Comparison of ENCODE assay signal across 8 cellular contexts in genomic region chr12:53097207-53097563, GRCh38. TPM values are rescaled to one million over a fixed set of nuclear protein-coding genes. Genes with fewer than 3 reads are reported as not detected.
DNase-seq lines count a peak whose midpoint lies in the region; ATAC-seq and TF ChIP-seq lines count a peak whose summit lies in the region.

No MANE protein-coding gene starts in this region.

- intact Hi-C loops in breast epithelium (cut with DNase I; ENCODE audit: low total_unique reads) (no loop called here), left lung (cut with DNase I) (no loop called here), tibial artery (cut with DNase I; ENCODE audit: low total_unique reads) (no loop called here)

- H3K36me3 ChIP-seq in HUES6 (ENCODE audit: control insufficient read depth, insufficient read depth, low read length) (no peaks in the 10 kb centered on the region), breast epithelium (no peaks in the 10 kb centered on the region), left lung (no peaks in the 10 kb centered on the region), tibial artery (peaks cover 18 to 19% (median 19%) of the 10 kb centered on the region in 3 donors)

- H3K9me3 ChIP-seq in HUES6 (ENCODE audit: control insufficient read depth, insufficient read depth, low read depth, low read length): no peaks in the 10 kb centered on the region
- no peaks in the 10 kb centered on the region for H3K9me3 ChIP-seq in breast epithelium
- H3K9me3 ChIP-seq in left lung: no peaks in the 10 kb centered on the region
- H3K9me3 ChIP-seq in tibial artery: no peaks in the 10 kb centered on the region

- H3K4me3 ChIP-seq in AG09309 (ENCODE audit: control insufficient read depth, low read depth, low read length) (peak overlapping the region; percentile 76), HUES6 (ENCODE audit: low read depth, low read length) (peak overlapping the region; percentile 95), breast epithelium (peak overlapping the region; percentile 57 to 89 (median 69)), left lung (peak overlapping the region; percentile 41 to 49), tibial artery (peak overlapping the region; percentile 80 to 83)

- ATAC-seq in left lung (peak; percentile 20), GM19395 (IDR thresholded peaks at IDR 0.05; ENCODE audit: unreplicated experiment) (no peak), HG02610 (IDR thresholded peaks at IDR 0.05; ENCODE audit: unreplicated experiment) (no peak), GM18517 (IDR thresholded peaks at IDR 0.05; ENCODE audit: unreplicated experiment) (no peak)

- H3K4me1 ChIP-seq in HUES6 (ENCODE audit: control insufficient read depth, insufficient read depth, low read length) (peaks cover 20% of the 10 kb centered on the region), breast epithelium (peaks cover 0 to 6% of the 10 kb centered on the region in 2 donors), left lung (peaks cover 11 to 46% of the 10 kb centered on the region in 2 donors), tibial artery (peaks cover 0 to 50% (median 25%) of the 10 kb centered on the region in 4 donors)

- DNase-seq in AG09309 (ENCODE audit: low read depth): no peak
- DNase-seq in breast epithelium (ENCODE audit: low spot score in 2 of 2): no peak
- DNase-seq in left lung: no peak
- DNase-seq in tibial artery: peak in 1 of 2 donors; percentile 72

- TF ChIP-seq POLR2A in breast epithelium (IDR thresholded peaks at IDR 0.05): no peak

- TF ChIP-seq CTCF in AG09309 (IDR thresholded peaks at IDR 0.05; ENCODE audit: control insufficient read depth, insufficient read depth, low read depth, low read length, missing control alignments) (no peak), breast epithelium (IDR thresholded peaks at IDR 0.05) (no peak), left lung (IDR thresholded peaks at IDR 0.05) (no peak), tibial artery (IDR thresholded peaks at IDR 0.05) (no peak)

- H3K27ac ChIP-seq in HUES6 (ENCODE audit: low read depth, low read length) (no peak overlapping the region), breast epithelium (peak overlapping the region; percentile 83 to 96), left lung (peak overlapping the region; percentile 66 to 78), tibial artery (peak overlapping the region; percentile 94 to 97)

- no peak overlapping the region for H3K9ac ChIP-seq in HUES6 (ENCODE audit: low read length)

- H3K27me3 ChIP-seq in HUES6 (ENCODE audit: control insufficient read depth, insufficient read depth, low read length): peaks cover 35% of the 10 kb centered on the region
- H3K27me3 ChIP-seq in breast epithelium: no peaks in the 10 kb centered on the region
- peaks cover 0 to 34% of the 10 kb centered on the region in 2 donors for H3K27me3 ChIP-seq in left lung
- H3K27me3 ChIP-seq in tibial artery: no peaks in the 10 kb centered on the region

RNA-seq across cellular contexts. Expression of gene IGFBP6, which starts 0.3 kb away (rescaled TPM):
- total RNA-seq in breast epithelium (100 to 1,000 TPM; 169 to 708 (median 284) TPM), left lung (10 to 100 TPM; 25.4 to 29.1 TPM)

RNA-seq across cellular contexts. Expression of gene SOAT2, which starts 6.1 kb away (rescaled TPM):
- total RNA-seq in breast epithelium: under 1 TPM in 2 of 3 donors, not detected in 1; 0.16 to 0.33 TPM
- total RNA-seq in left lung: not detected

RNA-seq across cellular contexts. Expression of gene SPRYD3, which starts 18.0 kb away (rescaled TPM):
- total RNA-seq in breast epithelium (10 to 100 TPM; 31.8 to 45.8 (median 36.3) TPM), left lung (10 to 100 TPM; 36.4 to 41.4 TPM)

RNA-seq across cellular contexts. Expression of gene TNS2, which starts 47.3 kb away (rescaled TPM):
- 100 to 1,000 TPM in 2 of 3 donors, 10 to 100 TPM in 1; 65.4 to 228 (median 156) TPM for total RNA-seq in breast epithelium
- 100 to 1,000 TPM; 112 to 129 TPM for total RNA-seq in left lung

Comparison
In these comparisons a context has a peak if more than half of its experiments do, and no peak if none do; other contexts are left out.
1. H3K4me3 ChIP-seq: peak in every context shown above with its lines; median percentile 95 in HUES6; 82 in tibial artery; 76 in AG09309; 69 in breast epithelium; 45 in left lung.
2. RNA of gene IGFBP6, which starts 0.3 kb away (total RNA-seq): 169 to 708 TPM in breast epithelium; 25.4 to 29.1 TPM in left lung; every median in the first group is over 4 times any median in the second.